Comparison of ENCODE assay signal across 10 cellular contexts in genomic region chr7:122103064-122103463, GRCh38.
"Had no signal": no experiment of that assay in that cellular context is flagged by ENCODE, and none has a peak within 500 bp of the region (broad histone marks: within the 10 kb centered on the region; RNA-seq: fewer than 3 reads in every experiment).

No MANE protein-coding gene starts in this region.

- DNase-seq: GM23248, H9, HCEC 1CT, IMR-90, Kasumi-1, KG1 had no signal

- H2AFZ ChIP-seq: GM23248 had no signal

- ATAC-seq: K562 had no signal

- H3K9ac ChIP-seq: GM23248 had no signal

- FAIRE-seq: H1, H54, K562 had no signal

- H3K4me3 ChIP-seq: GM23248, K562 had no signal

- H3K27ac ChIP-seq: GM23248, HL-60 had no signal
